ENCODE assay signal across 13 cellular contexts in the genomic region with DNA sequence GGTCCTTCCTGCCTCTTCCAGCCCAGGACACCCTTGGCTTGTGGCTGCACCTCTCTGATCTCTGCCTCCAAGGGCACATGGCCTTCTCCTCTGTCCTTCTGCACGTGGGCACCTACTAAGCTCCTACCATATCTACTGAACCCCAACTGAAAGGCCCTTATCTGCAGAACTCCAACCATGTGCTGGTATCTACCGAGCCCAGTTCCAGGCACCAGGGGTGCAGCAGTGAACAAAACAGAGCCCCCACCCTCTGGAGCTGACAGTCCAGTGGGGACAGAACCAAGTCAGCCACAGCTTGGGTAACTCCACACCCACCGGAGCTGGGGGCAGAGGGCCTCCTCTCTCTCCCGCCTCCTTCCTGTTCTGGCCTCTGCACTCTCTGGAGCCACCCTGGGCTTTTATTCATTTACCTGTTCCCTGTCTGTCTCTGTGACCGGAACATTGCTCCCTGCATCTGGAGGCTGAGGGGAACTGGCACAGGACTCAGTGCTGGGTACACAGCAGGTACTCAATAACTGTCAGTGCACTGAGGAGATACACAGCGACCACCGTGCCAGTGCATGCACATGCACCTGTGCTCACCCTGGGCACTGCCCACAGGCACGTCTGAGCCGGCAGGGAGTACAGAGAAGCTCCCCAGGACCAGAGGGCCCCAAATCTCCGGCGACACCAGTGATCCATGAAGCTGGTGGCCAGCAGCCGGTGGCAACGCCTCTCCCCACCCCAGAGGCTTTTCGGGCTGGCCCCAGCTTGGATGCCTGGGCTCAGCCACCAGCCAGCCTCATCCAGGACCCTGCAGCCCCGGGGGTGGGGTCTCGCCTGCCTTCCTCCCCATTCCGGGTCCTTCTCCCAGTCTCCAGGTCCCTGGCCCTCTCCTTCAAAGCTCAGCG. TPM values are rescaled to one million over a fixed set of nuclear protein-coding genes. Genes with fewer than 3 reads are reported as not detected.
DNase-seq lines count a peak whose midpoint lies in the region; ATAC-seq and TF ChIP-seq lines count a peak whose summit lies in the region.
"Had no signal": no experiment of that assay in that cellular context is flagged by ENCODE, and none has a peak within 500 bp of the region (broad histone marks: within the 10 kb centered on the region; RNA-seq: fewer than 3 reads in every experiment).

No MANE protein-coding gene starts in this region.

- H3K4me3 Mint-ChIP-seq in dendritic cell treated with granulocyte-macrophage colony-stimulating factor and Interleukin-4, amounts not matched to agents 40 ng/mL and 50 ng/mL, for 4 days, result peak overlapping the region; percentile 84
- H3K4me3 Mint-ChIP-seq in neural crest cell, result peak overlapping the region; percentile 74

- peaks cover 59% of the 10 kb centered on the region for H3K4me1 Mint-ChIP-seq in dendritic cell treated with granulocyte-macrophage colony-stimulating factor and Interleukin-4, amounts not matched to agents 40 ng/mL and 50 ng/mL, for 4 days (ENCODE audit: low read depth)
- peaks cover 39% of the 10 kb centered on the region for H3K4me1 Mint-ChIP-seq in neural crest cell

- peaks cover 7% of the 10 kb centered on the region for H3K36me3 Mint-ChIP-seq in dendritic cell treated with granulocyte-macrophage colony-stimulating factor and Interleukin-4, amounts not matched to agents 40 ng/mL and 50 ng/mL, for 4 days (ENCODE audit: low read depth)
- H3K36me3 Mint-ChIP-seq in neural crest cell (ENCODE audit: low read depth), result no peaks in the 10 kb centered on the region

- H3K9me3 ChIP-seq in MG63, result no peaks in the 10 kb centered on the region
- H3K9me3 ChIP-seq: right atrium auricular region had no signal

- H3K36me3 ChIP-seq in BJ (ENCODE audit: control insufficient read depth, insufficient read depth, low read length) (no peaks in the 10 kb centered on the region), MG63 (no peaks in the 10 kb centered on the region; the same call in 1 of the 2 replicates)
- H3K36me3 ChIP-seq: cardiac muscle cell, right atrium auricular region had no signal

- no peaks in the 10 kb centered on the region for H3K9me3 Mint-ChIP-seq in dendritic cell treated with granulocyte-macrophage colony-stimulating factor and Interleukin-4, amounts not matched to agents 40 ng/mL and 50 ng/mL, for 4 days
- no peaks in the 10 kb centered on the region for H3K9me3 Mint-ChIP-seq in neural crest cell

- H3K27me3 ChIP-seq in BJ (ENCODE audit: control insufficient read depth, insufficient read depth, low read length) (no peaks in the 10 kb centered on the region), MG63 (no peaks in the 10 kb centered on the region)
- H3K27me3 ChIP-seq: cardiac muscle cell, right atrium auricular region had no signal

- peak overlapping the region; percentile 92 for H3K4me3 ChIP-seq in BJ (ENCODE audit: low read depth, low read length)
- peak overlapping the region; percentile 74 for H3K4me3 ChIP-seq in MG63
- H3K4me3 ChIP-seq: cardiac muscle cell had no signal

- peaks cover 2% of the 10 kb centered on the region for H3K27me3 Mint-ChIP-seq in dendritic cell treated with granulocyte-macrophage colony-stimulating factor and Interleukin-4, amounts not matched to agents 40 ng/mL and 50 ng/mL, for 4 days
- peaks cover 2% of the 10 kb centered on the region for H3K27me3 Mint-ChIP-seq in neural crest cell (ENCODE audit: low read depth)

- intact Hi-C loops in dendritic cell treated with granulocyte-macrophage colony-stimulating factor and Interleukin-4, amounts not matched to agents 40 ng/mL and 50 ng/mL, for 4 days (cut with micrococcal nuclease), result no loop called here

- CTCF ChIA-PET in BJ (lab: Yijun Ruan, JAX), result interaction anchor here (0.6 to 3.5 kb wide), 5 partner anchors 17 to 264 kb away, joined by 3 to 24 read pairs (median 3); no protein-coding TSS in a partner anchor

- POLR2A ChIA-PET in BJ (lab: Charles Lee), result no interaction called here

- peak overlapping the region; percentile 28 for H3K27ac Mint-ChIP-seq in dendritic cell treated with granulocyte-macrophage colony-stimulating factor and Interleukin-4, amounts not matched to agents 40 ng/mL and 50 ng/mL, for 4 days
- no peak overlapping the region for H3K27ac Mint-ChIP-seq in neural crest cell (ENCODE audit: unreplicated experiment)

- DNase-seq in BJ (ENCODE audit: low read depth) (no peak), MG63 (no peak), neural crest cell (ENCODE audit: low read depth, low spot score) (no peak), KG1 (lab: John Stamatoyannopoulos, UW) (no peak)
- no peak for DNase-seq in activated naive CD4-positive, alpha-beta T cell treated with Interleukin-2 at 50 U/mL for 16 hours
- DNase-seq: activated CD4-positive, alpha-beta T cell treated with anti-CD3 and anti-CD28 coated beads, Interleukin-2, amount 50 U/mL, for 4 hours; DMS 273 treated with DMSO at 0.1 percent for 48 hours; stimulated activated naive CD4-positive, alpha-beta T cell treated with Interleukin-2 at 50 U/mL for 16 hours had no signal

- TF ChIP-seq CTCF in BJ (IDR thresholded peaks at IDR 0.05; ENCODE audit: insufficient read depth, low read depth, low read length) (no peak), neural crest cell (conservative IDR thresholded peaks at IDR 0.05) (no peak)

- ATAC-seq in HG03354 (IDR thresholded peaks at IDR 0.05; ENCODE audit: poor library complexity, severe bottlenecking, unreplicated experiment) (no peak), GM18873 (IDR thresholded peaks at IDR 0.05; ENCODE audit: low FRiP score, unreplicated experiment) (no peak)

RNA-seq across cellular contexts. Expression of gene MICALL2, which starts 2.0 kb away (rescaled TPM):
- polyA plus RNA-seq in BJ (2011; rRNA removed), result 5.4 and 11.1 TPM in 2 replicates
- polyA minus RNA-seq in BJ (2011; rRNA and poly(A)+ RNA removed), result 4.4 and 5.8 TPM in 2 replicates
- total RNA-seq in MG63 (2014; rRNA removed; shearing (Covaris generic); ENCODE audit: low replicate concordance), result 7.9 and 13.5 TPM in 2 replicates
- total RNA-seq in neural crest cell, result 17.7 and 18.7 TPM in 2 replicates

RNA-seq across cellular contexts. Expression of gene INTS1, which starts 46.9 kb away (rescaled TPM):
- polyA plus RNA-seq in BJ (2011; rRNA removed), result 7.6 and 21.8 TPM in 2 replicates
- 19.7 and 26.6 TPM in 2 replicates for polyA minus RNA-seq in BJ (2011; rRNA and poly(A)+ RNA removed)
- total RNA-seq in MG63 (2014; rRNA removed; shearing (Covaris generic); ENCODE audit: low replicate concordance), result 34.2 and 48.6 TPM in 2 replicates
- 123 and 134 TPM in 2 replicates for total RNA-seq in neural crest cell
